ENCODE assay signal across 20 cellular contexts in the genomic region with DNA sequence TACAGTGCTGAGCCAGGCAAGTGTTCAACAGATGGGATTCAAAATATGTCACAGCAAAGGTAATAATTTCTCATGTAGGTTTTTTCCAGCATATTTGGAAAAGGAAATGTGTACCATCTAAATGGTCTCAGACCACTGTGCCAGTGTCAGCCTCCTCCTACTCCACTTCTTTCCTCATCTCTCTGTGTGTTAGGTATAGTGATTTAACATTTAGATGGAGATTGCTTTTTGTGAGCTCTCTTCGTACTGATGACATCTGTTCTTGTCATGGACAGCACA.
"Had no signal": no experiment of that assay in that cellular context is flagged by ENCODE, and none has a peak within 500 bp of the region (broad histone marks: within the 10 kb centered on the region; RNA-seq: fewer than 3 reads in every experiment).

No MANE protein-coding gene starts in this region.

- H3K4me1 ChIP-seq: gastrocnemius medialis, psoas muscle had no signal

- H3K79me2 ChIP-seq: hepatocyte had no signal

- ATAC-seq: gastrocnemius medialis; psoas muscle; stimulated activated naive B cell treated with anti-CD40 and anti-IgM and Interleukin-4, amounts not matched to agents 10 μg/mL and 1 μg/mL and 100 μg/mL, for 72 hours had no signal

- H2AFZ ChIP-seq: hepatocyte had no signal

- DNase-seq: activated CD4-positive, alpha-beta T cell treated with anti-CD3 and anti-CD28 coated beads, Interleukin-2, amount 10 ng/mL, durations not matched to agents 24 days and 14 days; activated CD4-positive, CD25-positive, alpha-beta regulatory T cell; activated CD8-positive, alpha-beta memory T cell treated with anti-CD3 and anti-CD28 coated beads, Interleukin-2, amount 50 U/mL, for 48 hours; activated gamma-delta T cell treated with Interleukin-2 at 50 U/mL for 16 hours; cerebellar nuclear complex; effector memory CD4-positive, alpha-beta T cell; gastrocnemius medialis; kidney; left ventricle myocardium superior; mesendoderm; nephron progenitor cell; psoas muscle; sigmoid colon; stimulated activated CD4-positive, alpha-beta T cell treated with anti-CD3 and anti-CD28 coated beads, Interleukin-12 subunit alpha, Interleukin-12 subunit beta, amount 100 ng/mL, for 4 hours; stimulated activated naive B cell treated with anti-CD40 and anti-IgM and Interleukin-4, amounts not matched to agents 10 μg/mL and 1 μg/mL and 100 μg/mL, for 72 hours; substantia nigra; SW 1271; transverse colon had no signal

- H3K4me3 ChIP-seq: gastrocnemius medialis, hepatocyte, psoas muscle, sigmoid colon, transverse colon had no signal

- H3K27ac ChIP-seq: brain microvascular endothelial cell, gastrocnemius medialis, hepatocyte, psoas muscle, transverse colon had no signal

- H3K27me3 ChIP-seq: brain microvascular endothelial cell, gastrocnemius medialis, hepatocyte, sigmoid colon, transverse colon had no signal

- H3K4me2 ChIP-seq: hepatocyte had no signal

- H3K9me3 ChIP-seq: gastrocnemius medialis, psoas muscle, sigmoid colon, transverse colon had no signal

- H3K36me3 ChIP-seq: brain microvascular endothelial cell, gastrocnemius medialis, sigmoid colon, transverse colon had no signal
